Comparison of ENCODE assay signal across 8 cellular contexts in genomic region chr10:50861370-50861769, GRCh38. TPM values are rescaled to one million over a fixed set of nuclear protein-coding genes. Genes with fewer than 3 reads are reported as not detected.
"Had no signal": no experiment of that assay in that cellular context is flagged by ENCODE, and none has a peak within 500 bp of the region (broad histone marks: within the 10 kb centered on the region; RNA-seq: fewer than 3 reads in every experiment).

No MANE protein-coding gene starts in this region.

- DNase-seq: GM23248, GOT3, H7, HFFc6, IMR-90 had no signal

- H3K36me3 ChIP-seq: HAP-1 had no signal

- ATAC-seq: HCT116 had no signal

- H3K4me3 ChIP-seq: GM23248, HAP-1 had no signal

- H3K27ac ChIP-seq: GM23248 had no signal

- H3K9me3 ChIP-seq: HAP-1 had no signal

- H3K4me1 ChIP-seq: HAP-1 had no signal

- H3K9ac ChIP-seq: GM23248 had no signal

- H2AFZ ChIP-seq: GM23248 had no signal

- FAIRE-seq: HTR-8/SVneo had no signal

RNA-seq across cellular contexts. Expression of gene A1CF, which starts 24.1 kb away (rescaled TPM):
- total RNA-seq: GM23248, H7, HFFc6, IMR-90 had no signal
- polyA plus RNA-seq: GM23248, IMR-90 had no signal
